In the genomic region with DNA sequence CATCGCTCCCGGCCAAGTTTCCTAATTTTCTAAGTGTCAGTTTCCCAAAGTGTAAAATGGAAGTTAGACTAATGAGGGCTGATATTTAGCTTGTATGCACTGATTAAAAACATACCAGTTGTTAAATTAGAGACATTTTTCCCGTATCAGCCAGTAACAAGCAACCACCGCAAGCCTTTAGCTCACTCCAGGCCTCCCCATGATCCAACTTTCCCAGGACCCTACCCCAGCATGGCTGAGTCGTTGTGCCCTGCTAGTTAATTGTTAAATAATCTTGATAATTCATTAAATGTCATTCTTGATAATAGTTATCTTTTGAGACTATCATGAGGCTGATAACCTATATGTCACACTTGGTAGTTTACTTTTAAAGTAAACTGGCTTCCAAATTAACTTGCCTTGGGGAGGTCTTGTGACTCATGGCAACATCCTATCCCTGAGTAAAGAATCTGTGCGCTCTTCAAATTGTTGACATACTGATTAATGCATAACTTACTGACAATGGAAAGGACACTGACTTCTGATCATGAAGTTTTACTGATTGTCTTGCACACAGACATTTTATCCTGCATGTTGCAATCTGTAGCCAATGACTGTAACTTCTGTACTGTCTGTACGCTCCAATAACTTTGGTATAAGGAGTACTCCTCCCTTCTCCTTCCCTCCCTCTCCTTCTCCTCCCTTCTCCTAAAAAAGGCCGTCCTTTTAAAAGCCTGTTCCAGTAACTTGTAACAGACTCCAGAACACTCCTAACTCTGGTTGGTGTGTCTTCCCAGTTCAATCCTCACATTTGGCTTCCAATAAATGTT, we compare ENCODE assay signal across 1 cellular context.
TF ChIP-seq lines count a peak whose summit lies in the region.

No MANE protein-coding gene starts in this region.

TF ChIP-seq in K562, 482 proteins besides CTCF, POLR2A, EP300 and RAD21 (continued from another document):
- TF ChIP-seq MAZ (CRISPR knock-in tag; conservative IDR thresholded peaks at IDR 0.05 in 1 of 2, IDR thresholded peaks at IDR 0.05 in 1 of 2) (0 out of 4 replicates have a peak, but pooled peaks of 1 of the 2 experiments have one; percentile 10), ZNF778 (CRISPR knock-in tag; IDR thresholded peaks at IDR 0.05) (no peak), CXXC5 (CRISPR knock-in tag; IDR thresholded peaks at IDR 0.05) (peak; percentile 37), CEBPG (CRISPR knock-in tag; IDR thresholded peaks at IDR 0.05) (peak; percentile 88), CEBPG (tag; conservative IDR thresholded peaks at IDR 0.05 in 1 of 2, IDR thresholded peaks at IDR 0.05 in 1 of 2) (peak in 1 of 2 experiments; percentile 90; a peak in 2 of 4 replicates), ZNF584 (CRISPR knock-in tag; IDR thresholded peaks at IDR 0.05; ENCODE audit: low read depth) (0 out of 2 replicates have a peak, but pooled peaks have one; percentile 51), SOX6 (IDR thresholded peaks at IDR 0.05) (peak; percentile 51; the same call in 1 of the 2 replicates), ZNF695 (CRISPR knock-in tag; IDR thresholded peaks at IDR 0.05) (no peak), ZNF175 (CRISPR knock-in tag; IDR thresholded peaks at IDR 0.05; ENCODE audit: low read depth) (0 out of 2 replicates have a peak, but pooled peaks have one; percentile 65), ZNF263 (CRISPR knock-in tag; IDR thresholded peaks at IDR 0.05; ENCODE audit: borderline replicate concordance) (no peak), MEIS2 (IDR thresholded peaks at IDR 0.05; ENCODE audit: partially characterized antibody) (peak; percentile 58), ZNF239 (CRISPR knock-in tag; IDR thresholded peaks at IDR 0.05) (0 out of 2 replicates have a peak, but pooled peaks have one; percentile 32), ZNF589 (CRISPR knock-in tag; IDR thresholded peaks at IDR 0.05; ENCODE audit: low read depth) (peak; percentile 51; the same call in 1 of the 2 replicates), SAP30 (IDR thresholded peaks at IDR 0.05; ENCODE audit: borderline replicate concordance, insufficient read depth, low read depth, low read length, poor library complexity, severe bottlenecking) (no peak), JUND (IDR thresholded peaks at IDR 0.05; ENCODE audit: borderline replicate concordance, low read depth, low read length) (0 out of 2 replicates have a peak, but pooled peaks have one; percentile 19), JUND (tag; IDR thresholded peaks at IDR 0.05; ENCODE audit: borderline replicate concordance, low read depth, low read length) (no peak), POLR2H (tag; IDR thresholded peaks at IDR 0.05; ENCODE audit: low read depth) (0 out of 2 replicates have a peak, but pooled peaks have one; percentile 27)
- TF ChIP-seq, protein P1, sequence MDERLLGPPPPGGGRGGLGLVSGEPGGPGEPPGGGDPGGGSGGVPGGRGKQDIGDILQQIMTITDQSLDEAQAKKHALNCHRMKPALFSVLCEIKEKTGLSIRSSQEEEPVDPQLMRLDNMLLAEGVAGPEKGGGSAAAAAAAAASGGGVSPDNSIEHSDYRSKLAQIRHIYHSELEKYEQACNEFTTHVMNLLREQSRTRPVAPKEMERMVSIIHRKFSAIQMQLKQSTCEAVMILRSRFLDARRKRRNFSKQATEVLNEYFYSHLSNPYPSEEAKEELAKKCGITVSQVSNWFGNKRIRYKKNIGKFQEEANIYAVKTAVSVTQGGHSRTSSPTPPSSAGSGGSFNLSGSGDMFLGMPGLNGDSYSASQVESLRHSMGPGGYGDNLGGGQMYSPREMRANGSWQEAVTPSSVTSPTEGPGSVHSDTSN (CRISPR knock-in tag; IDR thresholded peaks at IDR 0.05; ENCODE audit: low read depth), result no peak
- TF ChIP-seq, protein P1 (tag; conservative IDR thresholded peaks at IDR 0.05; ENCODE audit: low read depth), result 0 out of 2 replicates have a peak, but pooled peaks have one; percentile 51
- TF ChIP-seq, protein P2, sequence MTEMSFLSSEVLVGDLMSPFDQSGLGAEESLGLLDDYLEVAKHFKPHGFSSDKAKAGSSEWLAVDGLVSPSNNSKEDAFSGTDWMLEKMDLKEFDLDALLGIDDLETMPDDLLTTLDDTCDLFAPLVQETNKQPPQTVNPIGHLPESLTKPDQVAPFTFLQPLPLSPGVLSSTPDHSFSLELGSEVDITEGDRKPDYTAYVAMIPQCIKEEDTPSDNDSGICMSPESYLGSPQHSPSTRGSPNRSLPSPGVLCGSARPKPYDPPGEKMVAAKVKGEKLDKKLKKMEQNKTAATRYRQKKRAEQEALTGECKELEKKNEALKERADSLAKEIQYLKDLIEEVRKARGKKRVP (CRISPR knock-in tag; IDR thresholded peaks at IDR 0.05), result peak; percentile 71; the same call in 1 of the 2 replicates
TF ChIP-seq in K562: peak in this region for 15.
